8 cellular contexts compared by ENCODE assay signal in the genomic region with DNA sequence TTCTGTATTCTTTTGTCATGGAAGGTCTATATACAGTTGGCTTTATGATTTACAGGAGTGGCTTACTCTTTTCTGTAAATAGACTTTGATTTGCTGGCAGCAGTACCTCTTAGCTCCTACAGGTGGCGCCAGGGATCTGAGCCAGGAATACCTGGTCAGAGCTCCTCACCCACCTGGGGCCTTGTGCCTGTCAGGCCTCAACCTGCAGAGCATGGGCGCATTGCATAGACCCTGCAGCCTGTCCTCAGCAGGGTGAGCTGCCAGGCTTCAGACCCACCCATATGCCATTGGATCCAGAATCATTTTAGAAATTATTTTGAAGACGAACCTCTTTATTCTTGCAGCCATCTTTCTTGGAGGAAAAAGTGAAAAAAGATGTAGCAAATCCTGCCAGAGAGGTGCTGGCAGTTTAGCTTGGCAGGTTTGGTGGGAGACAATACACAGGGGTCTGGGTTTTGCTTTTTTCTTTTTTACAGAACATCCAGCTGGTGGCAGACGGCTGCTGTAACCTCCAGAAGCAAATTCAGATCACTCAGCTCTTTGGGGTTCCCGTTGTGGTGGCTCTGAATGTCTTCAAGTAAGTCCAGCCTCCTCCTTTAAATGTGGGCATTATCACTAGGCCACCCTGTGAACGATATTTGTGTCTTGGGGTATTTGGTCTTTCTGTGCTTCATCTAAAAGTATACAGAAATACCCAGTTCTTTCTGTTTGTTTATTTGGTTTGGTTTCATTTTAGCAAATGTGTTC.
DNase-seq lines count a peak whose midpoint lies in the region; ATAC-seq and TF ChIP-seq lines count a peak whose summit lies in the region.

No MANE protein-coding gene starts in this region.

- no peaks in the 10 kb centered on the region for H3K27me3 ChIP-seq in CD8-positive, alpha-beta T cell (ENCODE audit: insufficient read depth, low read length)
- H3K27me3 ChIP-seq in SJCRH30 (no peaks in the 10 kb centered on the region), heart left ventricle (no peaks in the 10 kb centered on the region), psoas muscle (ENCODE audit: insufficient read depth in 3 of 3, low read length in 2 of 3) (no peaks in the 10 kb centered on the region)

- no peak overlapping the region for H3K27ac Mint-ChIP-seq in CD8-positive, alpha-beta T cell
- no peak overlapping the region for H3K27ac Mint-ChIP-seq in activated naive CD4-positive, alpha-beta T cell treated with anti-CD3 and anti-CD28 coated beads, Interleukin-2, amount 10 ng/mL, durations not matched to agents 7 days and 5 days

- intact Hi-C loops in CD8-positive, alpha-beta T cell (cut with DNase I, micrococcal nuclease) = loop anchor here (1.0 to 10.0 kb wide), 6 partner anchors 120 to 1253 kb away; no protein-coding TSS in a partner anchor
- intact Hi-C loops in heart left ventricle (cut with DNase I) = loop anchor here (1.0 to 10.0 kb wide), 10 partner anchors 117 to 311 kb away; partner anchors contain the start of gene AKAP12 (in 1 of the 10)
- intact Hi-C loops in psoas muscle (cut with DNase I) = loop anchor here in 1 of 2 donors (2.0 to 10.0 kb wide), 3 partner anchors 122 to 310 kb away; no protein-coding TSS in a partner anchor

- CTCF ChIA-PET in CD8-positive, alpha-beta T cell (lab: Charles Lee) = interaction anchor here (0.6 to 4.9 kb wide), 27 partner anchors 9 to 364 kb away, joined by 3 to 108 read pairs (median 4); no protein-coding TSS in a partner anchor
- CTCF ChIA-PET in activated naive CD4-positive, alpha-beta T cell treated with anti-CD3 and anti-CD28 coated beads, Interleukin-2, amount 10 ng/mL, durations not matched to agents 7 days and 5 days (lab: Charles Lee) = interaction anchor here (0.7 to 9.1 kb wide), 27 partner anchors 9 to 360 kb away, joined by 3 to 166 read pairs (median 4); no protein-coding TSS in a partner anchor

- no peaks in the 10 kb centered on the region for H3K36me3 ChIP-seq in CD8-positive, alpha-beta T cell (ENCODE audit: insufficient read depth, low read length)
- H3K36me3 ChIP-seq in SJCRH30 = peaks cover 22% of the 10 kb centered on the region
- H3K36me3 ChIP-seq in heart left ventricle = no peaks in the 10 kb centered on the region
- H3K36me3 ChIP-seq in psoas muscle (ENCODE audit: insufficient read depth in 1 of 2, low read depth in 1 of 2) = no peaks in the 10 kb centered on the region

- TF ChIP-seq CTCF in CD8-positive, alpha-beta T cell (IDR thresholded peaks at IDR 0.05) = peak; percentile 94
- peak; percentile 92 for TF ChIP-seq CTCF in GM20000 (IDR thresholded peaks at IDR 0.05; ENCODE audit: extremely low read depth, missing control alignments)
- TF ChIP-seq CTCF in heart left ventricle (IDR thresholded peaks at IDR 0.05) = peak; percentile 93 to 99 (median 98)
- TF ChIP-seq CTCF in psoas muscle (IDR thresholded peaks at IDR 0.05) = peak; percentile 90

- ATAC-seq in CD8-positive, alpha-beta T cell = peak; percentile 77
- peak; percentile 45 to 79 (median 76) for ATAC-seq in heart left ventricle
- peak; percentile 57 to 72 (median 62) for ATAC-seq in psoas muscle
- ATAC-seq in GM18861 (IDR thresholded peaks at IDR 0.05; ENCODE audit: unreplicated experiment) = no peak

- WGBS in heart left ventricle, 4 donors = 42 to 55% (median 50%) methylated on average over 6 of the region's 6 CpGs
- 30 to 44% (median 37%) methylated on average over 6 of the region's 6 CpGs for WGBS in psoas muscle, 3 donors

- H3K4me1 ChIP-seq in CD8-positive, alpha-beta T cell (ENCODE audit: insufficient read depth, low read length) = no peaks in the 10 kb centered on the region
- no peaks in the 10 kb centered on the region for H3K4me1 ChIP-seq in SJCRH30
- peaks cover 0 to 11% (median 0%) of the 10 kb centered on the region in 12 donors for H3K4me1 ChIP-seq in heart left ventricle
- peaks cover 3% of the 10 kb centered on the region for H3K4me1 ChIP-seq in psoas muscle

- peak overlapping the region; percentile 27 for H3K4me3 Mint-ChIP-seq in CD8-positive, alpha-beta T cell
- no peak overlapping the region for H3K4me3 Mint-ChIP-seq in activated naive CD4-positive, alpha-beta T cell treated with anti-CD3 and anti-CD28 coated beads, Interleukin-2, amount 10 ng/mL, durations not matched to agents 7 days and 5 days

- H3K4me3 ChIP-seq in CD8-positive, alpha-beta T cell (ENCODE audit: low read depth, low read length) = no peak overlapping the region
- H3K4me3 ChIP-seq in SJCRH30 (no peak overlapping the region), heart left ventricle (peak overlapping the region in 5 of 12 donors; percentile 13 to 33 (median 24)), psoas muscle (no peak overlapping the region)

- peak; percentile 12 to 67 (median 53) for DNase-seq in CD8-positive, alpha-beta T cell
- DNase-seq in GM20000 (ENCODE audit: low spot score) (peak; percentile 52), Kasumi-1 (lab: John Stamatoyannopoulos, UW) (peak; percentile 56 to 66), SJCRH30 (peak; percentile 64 to 87), heart left ventricle (peak; percentile 61 to 73 (median 70)), psoas muscle (peak; percentile 42 to 74)
- peak; percentile 73 for DNase-seq in activated naive CD4-positive, alpha-beta T cell treated with anti-CD3 and anti-CD28 coated beads, Interleukin-2, amount 10 ng/mL, durations not matched to agents 7 days and 5 days

- no peaks in the 10 kb centered on the region for H3K9me3 ChIP-seq in CD8-positive, alpha-beta T cell (ENCODE audit: low read length)
- H3K9me3 ChIP-seq in SJCRH30 (replicated peaks) (no peaks in the 10 kb centered on the region), heart left ventricle (no peaks in the 10 kb centered on the region), psoas muscle (no peaks in the 10 kb centered on the region)

- peaks cover 13% of the 10 kb centered on the region for H3K36me3 Mint-ChIP-seq in CD8-positive, alpha-beta T cell
- H3K36me3 Mint-ChIP-seq in activated naive CD4-positive, alpha-beta T cell treated with anti-CD3 and anti-CD28 coated beads, Interleukin-2, amount 10 ng/mL, durations not matched to agents 7 days and 5 days = peaks cover 22% of the 10 kb centered on the region

- no peak for TF ChIP-seq POLR2A in heart left ventricle (IDR thresholded peaks at IDR 0.05)

- H3K4me1 Mint-ChIP-seq in CD8-positive, alpha-beta T cell (ENCODE audit: low read depth) = peaks cover 3% of the 10 kb centered on the region
- peaks cover 12% of the 10 kb centered on the region for H3K4me1 Mint-ChIP-seq in activated naive CD4-positive, alpha-beta T cell treated with anti-CD3 and anti-CD28 coated beads, Interleukin-2, amount 10 ng/mL, durations not matched to agents 7 days and 5 days

- no peak overlapping the region for H3K27ac ChIP-seq in CD8-positive, alpha-beta T cell (ENCODE audit: low read depth, low read length)
- H3K27ac ChIP-seq in SJCRH30 (no peak overlapping the region), heart left ventricle (no peak overlapping the region), psoas muscle (no peak overlapping the region)

- H3K9me3 Mint-ChIP-seq in CD8-positive, alpha-beta T cell = no peaks in the 10 kb centered on the region
- H3K9me3 Mint-ChIP-seq in activated naive CD4-positive, alpha-beta T cell treated with anti-CD3 and anti-CD28 coated beads, Interleukin-2, amount 10 ng/mL, durations not matched to agents 7 days and 5 days = no peaks in the 10 kb centered on the region

- H3K27me3 Mint-ChIP-seq in CD8-positive, alpha-beta T cell (ENCODE audit: low read depth) = no peaks in the 10 kb centered on the region
- no peaks in the 10 kb centered on the region for H3K27me3 Mint-ChIP-seq in activated naive CD4-positive, alpha-beta T cell treated with anti-CD3 and anti-CD28 coated beads, Interleukin-2, amount 10 ng/mL, durations not matched to agents 7 days and 5 days

- POLR2A ChIA-PET in CD8-positive, alpha-beta T cell (lab: Charles Lee) = interaction anchor here (0.6 to 1.0 kb wide), 2 partner anchors 310 to 320 kb away, joined by 3 read pairs; no protein-coding TSS in a partner anchor
